In genomic region chr1:173502104-173502503, GRCh38 we compare ENCODE assay signal across 17 cellular contexts. TPM values are rescaled to one million over a fixed set of nuclear protein-coding genes. Genes with fewer than 3 reads are reported as not detected.
DNase-seq lines count a peak whose midpoint lies in the region; ATAC-seq, FAIRE-seq and TF ChIP-seq lines count a peak whose summit lies in the region.
"Had no signal": no experiment of that assay in that cellular context is flagged by ENCODE, and none has a peak within 500 bp of the region (broad histone marks: within the 10 kb centered on the region; RNA-seq: fewer than 3 reads in every experiment).

No MANE protein-coding gene starts in this region.

- H4K20me1 ChIP-seq in HepG2 (ENCODE audit: insufficient read depth, low read length): no peaks in the 10 kb centered on the region

- no peak for TF ChIP-seq RAD21 in HepG2 (CRISPR knock-in tag; IDR thresholded peaks at IDR 0.05)

- H3K27ac ChIP-seq in HepG2 (ENCODE audit: extremely low read length, insufficient read depth, low read length): no peak overlapping the region
- no peak overlapping the region for H3K27ac ChIP-seq in neuronal stem cell (replicated peaks; ENCODE audit: low read length)
- no peak overlapping the region for H3K27ac ChIP-seq in vagina
- no peak overlapping the region for H3K27ac ChIP-seq in prostate gland
- H3K27ac ChIP-seq: 22Rv1, A549, C4-2B had no signal

- H3K9ac ChIP-seq in HepG2 (ENCODE audit: insufficient read depth, low read depth, low read length) (no peak overlapping the region), neuronal stem cell (ENCODE audit: low read depth, low read length, poor library complexity) (no peak overlapping the region)

- in situ Hi-C loops in HepG2 (cut with HindIII; ENCODE audit: extremely low pct_ligation_motif_present, low pct_unique_long_range_greater_than_20kb): no loop called here

- H3K79me2 ChIP-seq in HepG2 (ENCODE audit: insufficient read depth, low read length): no peaks in the 10 kb centered on the region

- peaks cover 27% of the 10 kb centered on the region for H3K4me1 ChIP-seq in HepG2 (ENCODE audit: insufficient read depth, low read length)
- peaks cover 4 to 8% of the 10 kb centered on the region in 2 donors for H3K4me1 ChIP-seq in neuronal stem cell (ENCODE audit: control insufficient read depth in 2 of 2, insufficient read depth in 1 of 2, low read depth in 1 of 2, low read length in 2 of 2)
- H3K4me1 ChIP-seq in vagina: no peaks in the 10 kb centered on the region
- H3K4me1 ChIP-seq in prostate gland (replicated peaks): no peaks in the 10 kb centered on the region

- WGBS in HepG2 (ENCODE audit: low lambda C conversion rate): 0% methylated on average over 1 of the region's 1 CpG
- WGBS in neuronal stem cell (ENCODE audit: extremely low coverage in 2 of 2, insufficient read length in 2 of 2, insufficient replicate concordance in 1 of 2), 2 donors: no CpG with 5 or more reads among the region's 1 CpG
- 100% methylated on average over 1 of the region's 1 CpG for WGBS in prostate gland

- H4K8ac ChIP-seq in neuronal stem cell (ENCODE audit: low read depth, low read length): no peak overlapping the region

- DNase-seq in DMS53 (lab: John Stamatoyannopoulos, UW) (peak; percentile 51), DMS53 treated with DMSO at 0.1 percent for 48 hours (lab: John Stamatoyannopoulos, UW; ENCODE audit: unreplicated experiment) (no peak), HepG2 (ENCODE audit: low spot score) (peak; percentile 19), neuronal stem cell (ENCODE audit: low spot score) (no peak), vagina (ENCODE audit: extremely low spot score in 2 of 2) (no peak), NCI-H2227 (lab: John Stamatoyannopoulos, UW; ENCODE audit: unreplicated experiment) (no peak), prostate gland (ENCODE audit: low spot score) (no peak)
- DNase-seq: AML-193; Caco-2; CD4-positive, alpha-beta T cell had no signal

- POLR2A ChIA-PET in HepG2 (lab: Yijun Ruan, JAX): no interaction called here

- TF ChIP-seq EP300 in HepG2 (IDR thresholded peaks at IDR 0.05; ENCODE audit: low read depth in 2 of 2, low read length in 2 of 2) (no peak), HepG2 (CRISPR knock-in tag; IDR thresholded peaks at IDR 0.05; ENCODE audit: borderline replicate concordance) (no peak)

- no peak overlapping the region for H3K18ac ChIP-seq in neuronal stem cell (ENCODE audit: low read length)

- H2BK120ac ChIP-seq in neuronal stem cell (ENCODE audit: low read depth, low read length): no peak overlapping the region

- H2AK5ac ChIP-seq in neuronal stem cell (ENCODE audit: low read depth, low read length): peak overlapping the region; percentile 68

- H3K4me3 ChIP-seq in HepG2 (replicated peaks in 1 of 3; ENCODE audit: insufficient read depth in 1 of 3, low read depth in 2 of 3, low read length in 3 of 3): no peak overlapping the region
- no peak overlapping the region for H3K4me3 ChIP-seq in neuronal stem cell (ENCODE audit: low read length in 2 of 2)
- no peak overlapping the region for H3K4me3 ChIP-seq in vagina
- H3K4me3 ChIP-seq in prostate gland: no peak overlapping the region
- H3K4me3 ChIP-seq: A549, HAP-1 had no signal

- intact Hi-C loops in HepG2 (cut with micrococcal nuclease; ENCODE audit: unreplicated experiment): loop anchor here (10.0 kb wide), 1 partner anchor 757 kb away; no protein-coding TSS in a partner anchor
- intact Hi-C loops in vagina (cut with DNase I): no loop called here
- intact Hi-C loops in prostate gland (cut with DNase I): loop anchor here (10.0 kb wide), 1 partner anchor 163 kb away; the partner anchor contains the start of gene ANKRD45

- H3K4me2 ChIP-seq in HepG2 (ENCODE audit: low read depth, low read length): no peak overlapping the region
- no peak overlapping the region for H3K4me2 ChIP-seq in neuronal stem cell (ENCODE audit: insufficient read depth, low read length, poor library complexity, severe bottlenecking)
- H3K4me2 ChIP-seq: A549 had no signal

- FAIRE-seq in HepG2 (lab: Jason Lieb, UNC): no peak
- FAIRE-seq: A549, G401.6, GM12891, GM19239 had no signal

- H3K23ac ChIP-seq in neuronal stem cell (ENCODE audit: low read depth, low read length, poor library complexity): no peak overlapping the region

- H3K4ac ChIP-seq in neuronal stem cell (ENCODE audit: low read length): no peak overlapping the region

- H2BK5ac ChIP-seq in neuronal stem cell (ENCODE audit: low read length): no peak overlapping the region

- TF ChIP-seq POLR2A in HepG2 (IDR thresholded peaks at IDR 0.05; ENCODE audit: insufficient read depth in 1 of 2, low read depth in 2 of 2, low read length in 2 of 2) (no peak), vagina (IDR thresholded peaks at IDR 0.05) (no peak), prostate gland (IDR thresholded peaks at IDR 0.05) (no peak)

- no peaks in the 10 kb centered on the region for H3K36me3 ChIP-seq in HepG2 (replicated peaks in 1 of 2; ENCODE audit: control insufficient read depth in 1 of 2, insufficient read depth in 2 of 2, low read length in 2 of 2)
- H3K36me3 ChIP-seq in neuronal stem cell (replicated peaks in 1 of 2; ENCODE audit: control insufficient read depth in 2 of 2, insufficient read depth in 2 of 2, low read length in 2 of 2): no peaks in the 10 kb centered on the region
- no peaks in the 10 kb centered on the region for H3K36me3 ChIP-seq in vagina
- H3K36me3 ChIP-seq in prostate gland: no peaks in the 10 kb centered on the region
- H3K36me3 ChIP-seq: HAP-1 had no signal

- H3K14ac ChIP-seq in neuronal stem cell (ENCODE audit: low read length): no peak overlapping the region

- TF ChIP-seq CTCF in HepG2 (CRISPR knock-in tag; IDR thresholded peaks at IDR 0.05) (no peak), vagina (IDR thresholded peaks at IDR 0.05) (no peak), prostate gland (IDR thresholded peaks at IDR 0.05) (no peak)

- H3K27me3 ChIP-seq in HepG2 (ENCODE audit: control insufficient read depth in 1 of 2, insufficient read depth in 2 of 2, low read length in 2 of 2): no peaks in the 10 kb centered on the region
- H3K27me3 ChIP-seq in neuronal stem cell (ENCODE audit: control insufficient read depth in 3 of 3, insufficient read depth in 3 of 3, low read depth in 1 of 3, low read length in 3 of 3): peaks cover 0 to 44% (median 0%) of the 10 kb centered on the region in 3 experiments
- no peaks in the 10 kb centered on the region for H3K27me3 ChIP-seq in vagina
- H3K27me3 ChIP-seq in prostate gland (replicated peaks; ENCODE audit: insufficient read depth): no peaks in the 10 kb centered on the region

- BruUV-seq in HepG2 (replicated peaks; lab: Mats Ljungman, UMichigan): no TSS peak

- H4K91ac ChIP-seq in neuronal stem cell (ENCODE audit: low read depth, low read length, poor library complexity): no peak overlapping the region

- no peaks in the 10 kb centered on the region for H3K79me1 ChIP-seq in neuronal stem cell (ENCODE audit: low read depth, low read length)

- H2BK15ac ChIP-seq in neuronal stem cell (ENCODE audit: low read length): no peak overlapping the region

- H2AFZ ChIP-seq in HepG2 (ENCODE audit: low read length) (no peak overlapping the region), neuronal stem cell (ENCODE audit: low read length) (no peak overlapping the region)

- peak; percentile 58; the same call in 2 of the 3 replicates for ATAC-seq in HepG2
- ATAC-seq: A549 had no signal

- CTCF ChIA-PET in HepG2 (lab: Yijun Ruan, JAX; ENCODE audit: low intra/inter-chr PET ratio, low total read pairs): no interaction called here

- H2BK12ac ChIP-seq in neuronal stem cell (ENCODE audit: low read length): no peak overlapping the region

- H3K9me3 ChIP-seq in HepG2 (ENCODE audit: low read length): peaks cover under 1% of the 10 kb centered on the region; the same call in 1 of the 2 replicates
- peaks cover 0 to 5% of the 10 kb centered on the region in 2 donors for H3K9me3 ChIP-seq in neuronal stem cell (replicated peaks in 1 of 2; ENCODE audit: control insufficient read depth in 2 of 2, insufficient read depth in 1 of 2, low read depth in 1 of 2, low read length in 2 of 2)
- H3K9me3 ChIP-seq in vagina: no peaks in the 10 kb centered on the region
- H3K9me3 ChIP-seq in prostate gland: no peaks in the 10 kb centered on the region
- H3K9me3 ChIP-seq: A549, HAP-1 had no signal

TF ChIP-seq in HepG2, 621 proteins besides CTCF, POLR2A, EP300 and RAD21 (continues in another document):
- TF ChIP-seq TCF7 (IDR thresholded peaks at IDR 0.05; ENCODE audit: low read depth): no peak

RNA-seq across cellular contexts. Expression of gene PRDX6, which starts 25.0 kb away (rescaled TPM):
- total RNA-seq in HepG2 (2016; rRNA removed; fragmentation: Illumina TruSeq; extraction: Trizol) (309 and 409 TPM in 2 replicates), vagina (245 TPM), prostate gland (100 to 1,000 TPM; 302 to 369 TPM)
- total RNA-seq in HepG2 (2016; cell fraction: cytosol; rRNA removed; fragmentation: Illumina TruSeq; extraction: Trizol; ENCODE audit: low read depth): 101 and 108 TPM in 2 replicates
- total RNA-seq in HepG2 (2016; cell fraction: insoluble cytoplasmic fraction; rRNA removed; fragmentation: Illumina TruSeq; extraction: Trizol): 290 and 420 TPM in 2 replicates
- 163 and 164 TPM in 2 replicates for total RNA-seq in HepG2 (2016; cell fraction: membrane; rRNA removed; fragmentation: Illumina TruSeq; extraction: Trizol)
- total RNA-seq in HepG2 (2016; cell fraction: nucleus; rRNA removed; fragmentation: Illumina TruSeq; extraction: Trizol): 158 and 162 TPM in 2 replicates
- polyA plus RNA-seq in HepG2 (2011; rRNA removed): 182 and 224 TPM in 2 replicates
- polyA plus RNA-seq in HepG2 (2011; cell fraction: cytosol; rRNA removed): 148 and 182 TPM in 2 replicates
- 77.5 and 98.5 TPM in 2 replicates for polyA plus RNA-seq in HepG2 (2011; cell fraction: nucleus; rRNA removed)
- 214 and 298 TPM in 2 replicates for polyA plus RNA-seq in HepG2 (2012)
- 220 and 232 TPM in 2 replicates for polyA plus RNA-seq in HepG2 (2016; cell fraction: cytosol; fragmentation: Illumina TruSeq; extraction: Trizol; ENCODE audit: low read depth)
- 592 and 617 TPM in 2 replicates for polyA plus RNA-seq in HepG2 (2016; cell fraction: insoluble cytoplasmic fraction; fragmentation: Illumina TruSeq; extraction: Trizol; ENCODE audit: low read depth)
- polyA plus RNA-seq in HepG2 (2016; cell fraction: membrane; fragmentation: Illumina TruSeq; extraction: Trizol; ENCODE audit: low read depth): 227 and 237 TPM in 2 replicates
- polyA plus RNA-seq in HepG2 (2016; cell fraction: nucleus; fragmentation: Illumina TruSeq; extraction: Trizol; ENCODE audit: insufficient read depth, low read depth): 302 and 311 TPM in 2 replicates
- 405 and 1,001 TPM in 2 replicates for polyA minus RNA-seq in HepG2 (2011; rRNA and poly(A)+ RNA removed; ENCODE audit: low replicate concordance)
- polyA minus RNA-seq in HepG2 (2011; cell fraction: cytosol; rRNA and poly(A)+ RNA removed): 141 and 192 TPM in 2 replicates
- 97.6 and 120 TPM in 2 replicates for polyA minus RNA-seq in HepG2 (2011; cell fraction: nucleus; rRNA and poly(A)+ RNA removed)
- polyA plus RNA-seq in neuronal stem cell (2013, experiment 1 of 2): 225 TPM
- 224 TPM for polyA plus RNA-seq in neuronal stem cell (2013, experiment 2 of 2)

Comparison
In these comparisons a context has a peak if more than half of its experiments do, and no peak if none do; other contexts are left out.
1. DNase-seq: peak in DMS53 (single experiment) and HepG2 (single experiment); none in DMS53 treated with DMSO at 0.1 percent for 48 hours (single experiment), neuronal stem cell (single experiment), vagina (0 of 2), NCI-H2227 (single experiment) and prostate gland (single experiment).